Comparison of ENCODE assay signal across 1 cellular context in the genomic region with DNA sequence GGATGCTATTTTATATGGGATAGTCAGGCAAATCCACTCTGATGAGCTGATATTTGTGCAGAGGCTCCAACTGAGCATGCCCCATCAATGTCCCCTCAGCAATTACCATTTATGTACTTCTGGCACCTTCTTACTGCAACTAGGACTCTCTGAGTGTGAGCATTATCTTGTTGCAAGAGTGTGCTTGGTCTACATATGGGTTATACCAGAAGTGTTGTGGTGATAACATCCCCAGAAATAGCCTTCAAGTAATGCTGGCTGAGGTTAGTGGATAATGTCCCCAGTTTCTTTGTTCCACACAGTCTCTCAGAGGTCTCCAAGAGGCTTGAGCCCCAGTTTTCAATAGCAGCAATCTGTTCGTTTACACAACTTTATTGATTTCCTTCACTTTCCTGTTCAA.
TF ChIP-seq lines count a peak whose summit lies in the region.

No MANE protein-coding gene starts in this region.

TF ChIP-seq in K562, 482 proteins besides CTCF, POLR2A, EP300 and RAD21 (continued from another document and continues in another):
- TF ChIP-seq ZNF217 (CRISPR knock-in tag; IDR thresholded peaks at IDR 0.05) (no peak), MEF2D (tag; conservative IDR thresholded peaks at IDR 0.05; ENCODE audit: low read depth) (peak; percentile 51; the same call in 1 of the 2 replicates), GABPA (tag; conservative IDR thresholded peaks at IDR 0.05; ENCODE audit: low read depth) (no peak), ZNF780A (CRISPR knock-in tag; IDR thresholded peaks at IDR 0.05) (no peak), HMG20B (CRISPR knock-in tag; IDR thresholded peaks at IDR 0.05) (no peak), PRMT5 (CRISPR knock-in tag; IDR thresholded peaks at IDR 0.05) (no peak), BMI1 (IDR thresholded peaks at IDR 0.05; ENCODE audit: low read length) (no peak), SOX6 (IDR thresholded peaks at IDR 0.05) (no peak), ARID1B (IDR thresholded peaks at IDR 0.05) (peak; percentile 50), ZNF76 (CRISPR knock-in tag; IDR thresholded peaks at IDR 0.05; ENCODE audit: borderline replicate concordance) (no peak), ZFX (CRISPR knock-in tag; IDR thresholded peaks at IDR 0.05) (no peak), OTX1 (CRISPR knock-in tag; IDR thresholded peaks at IDR 0.05) (no peak), STAT5A (IDR thresholded peaks at IDR 0.05; ENCODE audit: borderline replicate concordance, low read length) (peak; percentile 16; the same call in 1 of the 2 replicates), MED1 (CRISPR knock-in tag; IDR thresholded peaks at IDR 0.05; ENCODE audit: borderline replicate concordance) (no peak), U2AF2 (optimal IDR thresholded peaks at IDR 0.05; ENCODE audit: low read depth, low read length) (no peak), LARP7 (IDR thresholded peaks at IDR 0.05) (no peak), STAG1 (CRISPR knock-in tag; IDR thresholded peaks at IDR 0.05; ENCODE audit: borderline replicate concordance) (no peak), POLR3A (IDR thresholded peaks at IDR 0.05; ENCODE audit: borderline replicate concordance, extremely low read depth, insufficient read depth, insufficient read length) (no peak), CBFA2T3 (IDR thresholded peaks at IDR 0.05) (peak; percentile 70), TCF3 (CRISPR knock-in tag; IDR thresholded peaks at IDR 0.05) (peak; percentile 64), NFE2 (IDR thresholded peaks at IDR 0.05; ENCODE audit: low read depth) (no peak)
- TF ChIP-seq, protein P1, sequence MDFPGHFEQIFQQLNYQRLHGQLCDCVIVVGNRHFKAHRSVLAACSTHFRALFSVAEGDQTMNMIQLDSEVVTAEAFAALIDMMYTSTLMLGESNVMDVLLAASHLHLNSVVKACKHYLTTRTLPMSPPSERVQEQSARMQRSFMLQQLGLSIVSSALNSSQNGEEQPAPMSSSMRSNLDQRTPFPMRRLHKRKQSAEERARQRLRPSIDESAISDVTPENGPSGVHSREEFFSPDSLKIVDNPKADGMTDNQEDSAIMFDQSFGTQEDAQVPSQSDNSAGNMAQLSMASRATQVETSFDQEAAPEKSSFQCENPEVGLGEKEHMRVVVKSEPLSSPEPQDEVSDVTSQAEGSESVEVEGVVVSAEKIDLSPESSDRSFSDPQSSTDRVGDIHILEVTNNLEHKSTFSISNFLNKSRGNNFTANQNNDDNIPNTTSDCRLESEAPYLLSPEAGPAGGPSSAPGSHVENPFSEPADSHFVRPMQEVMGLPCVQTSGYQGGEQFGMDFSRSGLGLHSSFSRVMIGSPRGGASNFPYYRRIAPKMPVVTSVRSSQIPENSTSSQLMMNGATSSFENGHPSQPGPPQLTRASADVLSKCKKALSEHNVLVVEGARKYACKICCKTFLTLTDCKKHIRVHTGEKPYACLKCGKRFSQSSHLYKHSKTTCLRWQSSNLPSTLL (IDR thresholded peaks at IDR 0.05) = no peak
- TF ChIP-seq, protein P2, sequence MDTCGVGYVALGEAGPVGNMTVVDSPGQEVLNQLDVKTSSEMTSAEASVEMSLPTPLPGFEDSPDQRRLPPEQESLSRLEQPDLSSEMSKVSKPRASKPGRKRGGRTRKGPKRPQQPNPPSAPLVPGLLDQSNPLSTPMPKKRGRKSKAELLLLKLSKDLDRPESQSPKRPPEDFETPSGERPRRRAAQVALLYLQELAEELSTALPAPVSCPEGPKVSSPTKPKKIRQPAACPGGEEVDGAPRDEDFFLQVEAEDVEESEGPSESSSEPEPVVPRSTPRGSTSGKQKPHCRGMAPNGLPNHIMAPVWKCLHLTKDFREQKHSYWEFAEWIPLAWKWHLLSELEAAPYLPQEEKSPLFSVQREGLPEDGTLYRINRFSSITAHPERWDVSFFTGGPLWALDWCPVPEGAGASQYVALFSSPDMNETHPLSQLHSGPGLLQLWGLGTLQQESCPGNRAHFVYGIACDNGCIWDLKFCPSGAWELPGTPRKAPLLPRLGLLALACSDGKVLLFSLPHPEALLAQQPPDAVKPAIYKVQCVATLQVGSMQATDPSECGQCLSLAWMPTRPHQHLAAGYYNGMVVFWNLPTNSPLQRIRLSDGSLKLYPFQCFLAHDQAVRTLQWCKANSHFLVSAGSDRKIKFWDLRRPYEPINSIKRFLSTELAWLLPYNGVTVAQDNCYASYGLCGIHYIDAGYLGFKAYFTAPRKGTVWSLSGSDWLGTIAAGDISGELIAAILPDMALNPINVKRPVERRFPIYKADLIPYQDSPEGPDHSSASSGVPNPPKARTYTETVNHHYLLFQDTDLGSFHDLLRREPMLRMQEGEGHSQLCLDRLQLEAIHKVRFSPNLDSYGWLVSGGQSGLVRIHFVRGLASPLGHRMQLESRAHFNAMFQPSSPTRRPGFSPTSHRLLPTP (IDR thresholded peaks at IDR 0.05; ENCODE audit: borderline replicate concordance, extremely low read depth, insufficient read length) = no peak
- TF ChIP-seq, protein P3, sequence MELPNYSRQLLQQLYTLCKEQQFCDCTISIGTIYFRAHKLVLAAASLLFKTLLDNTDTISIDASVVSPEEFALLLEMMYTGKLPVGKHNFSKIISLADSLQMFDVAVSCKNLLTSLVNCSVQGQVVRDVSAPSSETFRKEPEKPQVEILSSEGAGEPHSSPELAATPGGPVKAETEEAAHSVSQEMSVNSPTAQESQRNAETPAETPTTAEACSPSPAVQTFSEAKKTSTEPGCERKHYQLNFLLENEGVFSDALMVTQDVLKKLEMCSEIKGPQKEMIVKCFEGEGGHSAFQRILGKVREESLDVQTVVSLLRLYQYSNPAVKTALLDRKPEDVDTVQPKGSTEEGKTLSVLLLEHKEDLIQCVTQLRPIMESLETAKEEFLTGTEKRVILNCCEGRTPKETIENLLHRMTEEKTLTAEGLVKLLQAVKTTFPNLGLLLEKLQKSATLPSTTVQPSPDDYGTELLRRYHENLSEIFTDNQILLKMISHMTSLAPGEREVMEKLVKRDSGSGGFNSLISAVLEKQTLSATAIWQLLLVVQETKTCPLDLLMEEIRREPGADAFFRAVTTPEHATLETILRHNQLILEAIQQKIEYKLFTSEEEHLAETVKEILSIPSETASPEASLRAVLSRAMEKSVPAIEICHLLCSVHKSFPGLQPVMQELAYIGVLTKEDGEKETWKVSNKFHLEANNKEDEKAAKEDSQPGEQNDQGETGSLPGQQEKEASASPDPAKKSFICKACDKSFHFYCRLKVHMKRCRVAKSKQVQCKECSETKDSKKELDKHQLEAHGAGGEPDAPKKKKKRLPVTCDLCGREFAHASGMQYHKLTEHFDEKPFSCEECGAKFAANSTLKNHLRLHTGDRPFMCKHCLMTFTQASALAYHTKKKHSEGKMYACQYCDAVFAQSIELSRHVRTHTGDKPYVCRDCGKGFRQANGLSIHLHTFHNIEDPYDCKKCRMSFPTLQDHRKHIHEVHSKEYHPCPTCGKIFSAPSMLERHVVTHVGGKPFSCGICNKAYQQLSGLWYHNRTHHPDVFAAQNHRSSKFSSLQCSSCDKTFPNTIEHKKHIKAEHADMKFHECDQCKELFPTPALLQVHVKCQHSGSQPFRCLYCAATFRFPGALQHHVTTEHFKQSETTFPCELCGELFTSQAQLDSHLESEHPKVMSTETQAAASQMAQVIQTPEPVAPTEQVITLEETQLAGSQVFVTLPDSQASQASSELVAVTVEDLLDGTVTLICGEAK (IDR thresholded peaks at IDR 0.05) = peak; percentile 58
- TF ChIP-seq, protein P3 (CRISPR knock-in tag; IDR thresholded peaks at IDR 0.05) = no peak
- TF ChIP-seq, protein P4, sequence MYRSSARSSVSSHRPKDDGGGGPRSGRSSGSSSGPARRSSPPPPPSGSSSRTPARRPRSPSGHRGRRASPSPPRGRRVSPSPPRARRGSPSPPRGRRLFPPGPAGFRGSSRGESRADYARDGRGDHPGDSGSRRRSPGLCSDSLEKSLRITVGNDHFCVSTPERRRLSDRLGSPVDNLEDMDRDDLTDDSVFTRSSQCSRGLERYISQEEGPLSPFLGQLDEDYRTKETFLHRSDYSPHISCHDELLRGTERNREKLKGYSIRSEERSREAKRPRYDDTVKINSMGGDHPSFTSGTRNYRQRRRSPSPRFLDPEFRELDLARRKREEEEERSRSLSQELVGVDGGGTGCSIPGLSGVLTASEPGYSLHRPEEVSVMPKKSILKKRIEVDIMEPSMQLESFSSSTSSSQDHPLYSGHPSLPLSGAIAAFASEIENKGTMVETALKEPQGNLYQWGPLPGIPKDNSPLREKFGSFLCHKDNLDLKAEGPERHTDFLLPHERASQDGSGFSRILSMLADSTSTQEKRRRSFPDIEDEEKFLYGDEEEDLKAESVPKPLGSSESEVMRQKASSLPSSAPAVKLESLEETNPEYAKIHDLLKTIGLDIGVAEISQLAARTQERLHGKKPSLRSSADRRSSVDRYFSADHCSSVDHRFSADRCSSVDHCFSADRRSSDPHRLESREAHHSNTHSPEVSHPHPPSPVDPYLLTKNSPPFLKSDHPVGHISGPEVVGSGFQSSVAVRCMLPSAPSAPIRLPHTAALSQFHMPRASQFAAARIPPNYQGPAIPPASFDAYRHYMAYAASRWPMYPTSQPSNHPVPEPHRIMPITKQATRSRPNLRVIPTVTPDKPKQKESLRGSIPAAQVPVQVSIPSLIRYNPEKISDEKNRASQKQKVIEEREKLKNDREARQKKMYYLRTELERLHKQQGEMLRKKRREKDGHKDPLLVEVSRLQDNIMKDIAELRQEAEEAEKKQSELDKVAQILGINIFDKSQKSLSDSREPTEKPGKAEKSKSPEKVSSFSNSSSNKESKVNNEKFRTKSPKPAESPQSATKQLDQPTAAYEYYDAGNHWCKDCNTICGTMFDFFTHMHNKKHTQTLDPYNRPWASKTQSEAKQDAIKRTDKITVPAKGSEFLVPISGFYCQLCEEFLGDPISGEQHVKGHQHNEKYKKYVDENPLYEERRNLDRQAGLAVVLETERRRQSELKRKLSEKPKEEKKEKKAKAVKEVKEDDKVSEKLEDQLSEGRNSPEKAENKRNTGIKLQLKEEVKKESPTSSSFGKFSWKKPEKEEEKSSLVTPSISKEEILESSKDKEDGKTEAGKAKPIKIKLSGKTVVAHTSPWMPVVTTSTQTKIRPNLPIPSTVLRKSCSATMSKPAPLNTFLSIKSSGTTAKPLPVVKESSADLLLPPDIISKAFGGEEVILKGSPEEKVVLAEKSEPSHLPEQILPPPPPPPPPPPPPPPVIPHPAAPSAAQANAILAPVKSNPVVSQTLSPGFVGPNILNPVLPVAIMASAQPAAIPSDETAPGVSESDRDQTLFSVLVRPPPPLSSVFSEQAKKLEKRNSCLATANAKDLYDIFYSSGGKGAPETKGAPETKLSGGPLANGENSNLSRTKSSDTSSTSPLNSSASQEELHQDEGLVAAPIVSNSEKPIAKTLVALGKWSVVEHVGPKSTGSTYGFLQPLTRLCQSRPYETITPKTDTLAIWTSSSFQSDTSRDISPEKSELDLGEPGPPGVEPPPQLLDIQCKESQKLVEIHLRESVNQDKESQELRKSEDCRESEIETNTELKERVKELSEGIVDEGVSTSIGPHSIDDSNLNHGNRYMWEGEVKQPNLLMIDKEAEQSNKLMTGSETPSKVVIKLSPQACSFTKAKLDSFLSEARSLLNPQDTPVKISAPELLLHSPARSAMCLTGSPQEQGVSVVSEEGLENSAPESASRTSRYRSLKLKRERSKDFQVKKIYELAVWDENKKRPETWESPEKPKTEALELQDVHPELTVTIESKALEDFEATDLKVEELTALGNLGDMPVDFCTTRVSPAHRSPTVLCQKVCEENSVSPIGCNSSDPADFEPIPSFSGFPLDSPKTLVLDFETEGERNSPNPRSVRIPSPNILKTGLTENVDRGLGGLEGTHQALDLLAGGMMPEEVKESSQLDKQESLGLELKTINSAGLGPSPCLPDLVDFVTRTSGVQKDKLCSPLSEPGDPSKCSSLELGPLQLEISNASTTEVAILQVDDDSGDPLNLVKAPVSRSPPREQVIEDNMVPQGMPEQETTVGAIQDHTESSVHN (IDR thresholded peaks at IDR 0.05; ENCODE audit: borderline replicate concordance in 1 of 2, low read depth in 1 of 2) = no peak
- TF ChIP-seq, protein P5, sequence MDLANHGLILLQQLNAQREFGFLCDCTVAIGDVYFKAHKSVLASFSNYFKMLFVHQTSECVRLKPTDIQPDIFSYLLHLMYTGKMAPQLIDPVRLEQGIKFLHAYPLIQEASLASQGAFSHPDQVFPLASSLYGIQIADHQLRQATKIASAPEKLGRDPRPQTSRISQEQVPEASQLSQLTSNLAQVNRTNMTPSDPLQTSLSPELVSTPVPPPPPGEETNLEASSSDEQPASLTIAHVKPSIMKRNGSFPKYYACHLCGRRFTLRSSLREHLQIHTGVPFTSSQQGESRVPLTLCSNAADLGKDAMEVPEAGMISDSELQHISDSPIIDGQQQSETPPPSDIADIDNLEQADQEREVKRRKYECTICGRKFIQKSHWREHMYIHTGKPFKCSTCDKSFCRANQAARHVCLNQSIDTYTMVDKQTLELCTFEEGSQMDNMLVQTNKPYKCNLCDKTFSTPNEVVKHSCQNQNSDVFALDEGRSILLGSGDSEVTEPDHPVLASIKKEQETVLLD (IDR thresholded peaks at IDR 0.05) = no peak
